ENCODE assay signal across 19 cellular contexts in the genomic region with DNA sequence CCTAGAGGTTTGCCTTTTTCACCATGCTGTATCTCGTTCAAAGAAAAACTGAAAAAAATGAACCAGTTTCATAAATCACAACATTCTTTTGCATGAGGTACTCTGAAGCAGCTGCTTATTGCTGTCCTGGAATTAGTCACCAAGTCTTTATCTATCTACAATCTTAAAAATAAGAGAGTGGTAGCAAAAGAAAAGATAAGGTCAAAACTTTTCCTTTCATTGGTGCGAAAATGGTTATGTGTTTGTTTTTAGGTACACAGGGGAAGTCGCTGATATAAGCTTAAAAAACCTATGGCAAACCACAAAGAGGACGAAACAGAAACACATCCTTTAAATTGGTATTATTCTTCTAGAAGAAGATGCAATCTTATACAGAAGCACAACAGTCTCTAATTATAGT. TPM values are rescaled to one million over a fixed set of nuclear protein-coding genes. Genes with fewer than 3 reads are reported as not detected.
DNase-seq lines count a peak whose midpoint lies in the region; ATAC-seq, FAIRE-seq and TF ChIP-seq lines count a peak whose summit lies in the region.
"Had no signal": no experiment of that assay in that cellular context is flagged by ENCODE, and none has a peak within 500 bp of the region (broad histone marks: within the 10 kb centered on the region; RNA-seq: fewer than 3 reads in every experiment).

No MANE protein-coding gene starts in this region.

- no peaks in the 10 kb centered on the region; the same call in 1 of the 2 replicates for H4K20me1 ChIP-seq in PC-9 (ENCODE audit: insufficient read depth)

- H3K4me3 Mint-ChIP-seq in type B pancreatic cell = no peak overlapping the region
- H3K4me3 Mint-ChIP-seq: CD14-positive monocyte, WTC11 had no signal

- H2AFZ ChIP-seq in PC-9 = no peak overlapping the region

- H3K36me3 Mint-ChIP-seq in type B pancreatic cell = peaks cover 35% of the 10 kb centered on the region

- TF ChIP-seq POLR2A in H54 (IDR thresholded peaks at IDR 0.05; ENCODE audit: low read depth, low read length) = no peak

- no peaks in the 10 kb centered on the region for H3F3A ChIP-seq in PC-9 (ENCODE audit: insufficient read depth, low read depth)

- H3K27me3 Mint-ChIP-seq in type B pancreatic cell = no peaks in the 10 kb centered on the region

- FAIRE-seq in H54 (lab: Jason Lieb, UNC) = no peak
- FAIRE-seq: endometrium had no signal

- CTCF ChIA-PET in GM10248 (lab: Yijun Ruan, JAX) = interaction anchor here (1.7 kb wide), 1 partner anchor 10 kb away, joined by 5 read pairs; no protein-coding TSS in a partner anchor
- CTCF ChIA-PET in PC-9 (lab: Charles Lee) = no interaction called here

- H3K4me2 ChIP-seq in PC-9 = no peak overlapping the region

- H3K4me3 ChIP-seq in PC-9 = no peak overlapping the region

- POLR2A ChIA-PET in GM10248 (lab: Yijun Ruan, JAX) = no interaction called here
- POLR2A ChIA-PET in PC-9 (lab: Charles Lee; ENCODE audit: unreplicated experiment) = no interaction called here

- H3K9me3 Mint-ChIP-seq in type B pancreatic cell = no peaks in the 10 kb centered on the region
- H3K9me3 Mint-ChIP-seq: WTC11 had no signal

- TF ChIP-seq CTCF in GM10248 (IDR thresholded peaks at IDR 0.05; ENCODE audit: control extremely low read depth, extremely low read depth, low read depth, missing control alignments) = no peak
- TF ChIP-seq CTCF in type B pancreatic cell (conservative IDR thresholded peaks at IDR 0.05) = no peak
- TF ChIP-seq CTCF in PC-9 (conservative IDR thresholded peaks at IDR 0.05) = no peak

- H3K79me2 ChIP-seq in PC-9 (ENCODE audit: low read depth) = peaks cover 6% of the 10 kb centered on the region; the same call in 1 of the 2 replicates

- H3K27ac ChIP-seq in PC-9 = no peak overlapping the region

- intact Hi-C loops in PC-9 (cut with micrococcal nuclease; ENCODE audit: unreplicated experiment) = no loop called here

- no peaks in the 10 kb centered on the region; the same call in 1 of the 2 replicates for H3K9me3 ChIP-seq in PC-9 (ENCODE audit: insufficient read depth, low read depth)

- H3K9me2 ChIP-seq in PC-9 (ENCODE audit: insufficient read depth) = no peaks in the 10 kb centered on the region

- DNase-seq in GM10248 (ENCODE audit: extremely low spot score) = peak; percentile 20
- no peak for DNase-seq in H54 (ENCODE audit: insufficient read length, low spot score)
- no peak for DNase-seq in type B pancreatic cell (ENCODE audit: extremely low spot score, unreplicated experiment)
- DNase-seq in PC-9 = no peak
- DNase-seq: activated gamma-delta T cell treated with Interleukin-2 at 50 U/mL for 16 hours, anterior cingulate cortex, DMS53, Karpas-422, NCI-H1436 treated with DMSO at 0.1 percent for 48 hours, NCI-H226, Right ventricle myocardium superior had no signal

- no peaks in the 10 kb centered on the region for H3K4me1 ChIP-seq in PC-9 (replicated peaks; ENCODE audit: insufficient read depth)

- ATAC-seq in GM19025 (IDR thresholded peaks at IDR 0.05; ENCODE audit: low read depth, unreplicated experiment) (peak; percentile 47), HG02571 (IDR thresholded peaks at IDR 0.05; ENCODE audit: unreplicated experiment) (peak; percentile 78), HG03354 (IDR thresholded peaks at IDR 0.05; ENCODE audit: poor library complexity, severe bottlenecking, unreplicated experiment) (peak; percentile 68), HG02798 (IDR thresholded peaks at IDR 0.05; ENCODE audit: poor library complexity, unreplicated experiment) (no peak)
- ATAC-seq: WTC11 had no signal

- no TSS peak for BruUV-seq in PC-9 (replicated peaks; lab: Mats Ljungman, UMichigan)

- H3K27me3 ChIP-seq in PC-9 (ENCODE audit: insufficient read depth, low read depth) = no peaks in the 10 kb centered on the region

- no peak overlapping the region for H3K27ac Mint-ChIP-seq in type B pancreatic cell
- H3K27ac Mint-ChIP-seq: CD14-positive monocyte, WTC11 had no signal

- peaks cover 29% of the 10 kb centered on the region for H3K36me3 ChIP-seq in PC-9 (ENCODE audit: low read depth)

- H3K4me1 Mint-ChIP-seq in type B pancreatic cell (ENCODE audit: unreplicated experiment) = no peaks in the 10 kb centered on the region

RNA-seq across cellular contexts. Expression of gene OBI1, which starts 20.7 kb away (rescaled TPM):
- total RNA-seq in type B pancreatic cell (ENCODE audit: low replicate concordance) = 14.3 and 18.7 TPM in 2 replicates
- 9.4 and 11.9 TPM in 2 replicates for total RNA-seq in PC-9 (2021)

RNA-seq across cellular contexts. Expression of gene POU4F1, which starts 34.9 kb away (rescaled TPM):
- total RNA-seq in type B pancreatic cell (ENCODE audit: low replicate concordance) (0.93 and 5.4 TPM in 2 replicates), PC-9 (2021) (not detected in 2 replicates)
- total RNA-seq: chondrocyte, Right ventricle myocardium superior had no signal
